Comparison of ENCODE assay signal across 23 cellular contexts in genomic region chr14:51262868-51263267, GRCh38. TPM values are rescaled to one million over a fixed set of nuclear protein-coding genes. Genes with fewer than 3 reads are reported as not detected.
DNase-seq lines count a peak whose midpoint lies in the region; FAIRE-seq and TF ChIP-seq lines count a peak whose summit lies in the region.
"Had no signal": no experiment of that assay in that cellular context is flagged by ENCODE, and none has a peak within 500 bp of the region (broad histone marks: within the 10 kb centered on the region; RNA-seq: fewer than 3 reads in every experiment).

No MANE protein-coding gene starts in this region.

- H3K27ac ChIP-seq in HEK293 (ENCODE audit: extremely low read depth, low read depth, low read length) (no peak overlapping the region), PC-9 (no peak overlapping the region)
- H3K27ac ChIP-seq: 22Rv1, A549, C4-2B, HL-60 had no signal

- H3K4me1 ChIP-seq in HEK293 (ENCODE audit: control insufficient read depth, insufficient read depth, low read length): no peaks in the 10 kb centered on the region
- H3K4me1 ChIP-seq in PC-9 (replicated peaks; ENCODE audit: insufficient read depth): no peaks in the 10 kb centered on the region
- H3K4me1 ChIP-seq: A549, Caco-2 had no signal

- H3K27me3 ChIP-seq in PC-9 (ENCODE audit: insufficient read depth, low read depth): no peaks in the 10 kb centered on the region

- no peaks in the 10 kb centered on the region for H3K79me2 ChIP-seq in PC-9 (ENCODE audit: low read depth)

- H4K20me1 ChIP-seq in PC-9 (ENCODE audit: insufficient read depth): no peaks in the 10 kb centered on the region; the same call in 1 of the 2 replicates

- no peak overlapping the region for H3K4me2 ChIP-seq in PC-9
- H3K4me2 ChIP-seq: A549 had no signal

- no TSS peak for BruUV-seq in PC-9 (replicated peaks; lab: Mats Ljungman, UMichigan)

- no peak for TF ChIP-seq CTCF in HEK293 (tag by site-specific recombination; IDR thresholded peaks at IDR 0.05)
- TF ChIP-seq CTCF in PC-9 (conservative IDR thresholded peaks at IDR 0.05): no peak

- DNase-seq in GM12891 (ENCODE audit: insufficient read length, low spot score) (no peak), urothelium cell line (ENCODE audit: low spot score) (no peak), posterior cingulate gyrus (no peak), PC-9 (no peak), DMS53 treated with DMSO at 0.1 percent for 48 hours (lab: John Stamatoyannopoulos, UW; ENCODE audit: unreplicated experiment) (no peak)
- DNase-seq: AML-193; Caco-2; CD4-positive, alpha-beta T cell; DMS153; DND-41; EL; GOT3; H7 had no signal

- FAIRE-seq in GM12891 (lab: Jason Lieb, UNC): peak; percentile 48
- FAIRE-seq in islet of Langerhans (lab: Jason Lieb, UNC): peak; percentile 49
- peak; percentile 71 for FAIRE-seq in urothelium cell line (lab: Jason Lieb, UNC)
- FAIRE-seq: A549, D721Med, GM12878, GM18507, K562 had no signal

- CTCF ChIA-PET in HEK293 (lab: Yijun Ruan, JAX) (no interaction called here), PC-9 (lab: Charles Lee) (interaction anchor here (0.6 kb wide), 1 partner anchor 239 kb away, joined by 3 read pairs; no protein-coding TSS in a partner anchor)

- intact Hi-C loops in posterior cingulate gyrus (cut with DNase I) (no loop called here), PC-9 (cut with micrococcal nuclease; ENCODE audit: unreplicated experiment) (no loop called here)

- no peak overlapping the region for H3K4me3 ChIP-seq in HEK293 (ENCODE audit: low read depth, low read length)
- H3K4me3 ChIP-seq in PC-9: no peak overlapping the region
- H3K4me3 ChIP-seq: A549, GM12878, K562 had no signal

- no peak for TF ChIP-seq POLR2A in GM12891 (IDR thresholded peaks at IDR 0.05; ENCODE audit: low read depth, low read length)

- H2AFZ ChIP-seq in PC-9: no peak overlapping the region

- H3K36me3 ChIP-seq in HEK293 (ENCODE audit: control insufficient read depth in 2 of 2, insufficient read depth in 1 of 2, low read length in 2 of 2) (peaks cover 16 to 27% of the 10 kb centered on the region in 2 experiments), PC-9 (ENCODE audit: low read depth) (no peaks in the 10 kb centered on the region)

- POLR2A ChIA-PET in HEK293 (lab: Yijun Ruan, JAX) (no interaction called here), PC-9 (lab: Charles Lee; ENCODE audit: unreplicated experiment) (interaction anchor here (0.6 kb wide), 1 partner anchor 412 kb away, joined by 3 read pairs; no protein-coding TSS in a partner anchor)

- H3K9me3 ChIP-seq in HEK293 (ENCODE audit: control insufficient read depth, insufficient read depth, low read depth, low read length): no peaks in the 10 kb centered on the region
- no peaks in the 10 kb centered on the region for H3K9me3 ChIP-seq in PC-9 (ENCODE audit: insufficient read depth, low read depth)
- H3K9me3 ChIP-seq: A549 had no signal

- H3F3A ChIP-seq in PC-9 (ENCODE audit: insufficient read depth, low read depth): no peaks in the 10 kb centered on the region

- H3K9me2 ChIP-seq in PC-9 (ENCODE audit: insufficient read depth): no peaks in the 10 kb centered on the region

TF ChIP-seq in GM12891, 5 proteins besides CTCF, POLR2A, EP300 and RAD21:
- TF ChIP-seq SPI1 (IDR thresholded peaks at IDR 0.05; ENCODE audit: low read depth, low read length): no peak
- no peak for TF ChIP-seq POLR2AphosphoS5 (IDR thresholded peaks at IDR 0.05; ENCODE audit: low read depth, low read length)
- TF ChIP-seq PAX5 (IDR thresholded peaks at IDR 0.05; ENCODE audit: insufficient read depth, low read length, severe bottlenecking): no peak
- no peak for TF ChIP-seq POU2F2 (IDR thresholded peaks at IDR 0.05; ENCODE audit: low read depth, low read length)
- no peak for TF ChIP-seq TAF1 (IDR thresholded peaks at IDR 0.05; ENCODE audit: low read depth, low read length)

TF ChIP-seq in HEK293, 187 proteins besides CTCF, POLR2A, EP300 and RAD21:
- no peak for TF ChIP-seq ZFP37 (tag by site-specific recombination; IDR thresholded peaks at IDR 0.05)
- TF ChIP-seq BCL6B (tag by site-specific recombination; IDR thresholded peaks at IDR 0.05): no peak
- TF ChIP-seq ZNF114 (tag by site-specific recombination; IDR thresholded peaks at IDR 0.05): no peak
- peak; percentile 83 for TF ChIP-seq ZFHX2 (tag by site-specific recombination; conservative IDR thresholded peaks at IDR 0.05)
- no peak for TF ChIP-seq ZNF521 (tag by site-specific recombination; IDR thresholded peaks at IDR 0.05)
- no peak for TF ChIP-seq ZBTB17 (tag by site-specific recombination; IDR thresholded peaks at IDR 0.05)
- TF ChIP-seq ZSCAN23 (tag by site-specific recombination; IDR thresholded peaks at IDR 0.05): no peak
- no peak for TF ChIP-seq ZNF510 (tag by site-specific recombination; IDR thresholded peaks at IDR 0.05; ENCODE audit: insufficient replicate concordance)
- TF ChIP-seq MEIS1 (CRISPR knock-in tag; IDR thresholded peaks at IDR 0.05; ENCODE audit: borderline replicate concordance): no peak
- TF ChIP-seq EGR2 (tag by site-specific recombination; IDR thresholded peaks at IDR 0.05; ENCODE audit: low read depth): peak; percentile 76
- no peak for TF ChIP-seq ZNF16 (tag by site-specific recombination; IDR thresholded peaks at IDR 0.05; ENCODE audit: low read depth)
- no peak for TF ChIP-seq KLF17 (tag by site-specific recombination; IDR thresholded peaks at IDR 0.05)

RNA-seq across cellular contexts. Expression of gene TMX1, which starts 22.8 kb away (rescaled TPM):
- polyA plus RNA-seq in GM12891 (2012; ENCODE audit: low read depth, missing spikeins): 18.8 TPM
- 35.3 and 36.2 TPM in 2 replicates for total RNA-seq in PC-9 (2021)
